In genomic region chr7:29042893-29043292, GRCh38 we compare ENCODE assay signal across 17 cellular contexts.
"Had no signal": no experiment of that assay in that cellular context is flagged by ENCODE, and none has a peak within 500 bp of the region (broad histone marks: within the 10 kb centered on the region; RNA-seq: fewer than 3 reads in every experiment).

No MANE protein-coding gene starts in this region.

- DNase-seq: activated CD4-positive, alpha-beta memory T cell treated with anti-CD3 and anti-CD28 coated beads, Interleukin-2, amount 10 ng/mL, durations not matched to agents 7 days and 5 days; activated CD4-positive, alpha-beta T cell treated with anti-CD3 and anti-CD28 coated beads for 48 hours; activated CD4-positive, CD25-positive, alpha-beta regulatory T cell; activated CD8-positive, alpha-beta memory T cell treated with anti-CD3 and anti-CD28 coated beads, Interleukin-2, amount 10 ng/mL, durations not matched to agents 7 days and 5 days; dorsolateral prefrontal cortex; foreskin keratinocyte; glutamatergic neuron; hippocampal formation; naive B cell; right lobe of liver; stimulated activated CD4-positive, alpha-beta T cell treated with anti-CD3 and anti-CD28 coated beads, Interleukin-4, amount 100 ng/mL, for 4 hours had no signal

- H3K4me3 Mint-ChIP-seq: activated CD4-positive, alpha-beta memory T cell treated with anti-CD3 and anti-CD28 coated beads, Interleukin-2, amount 10 ng/mL, durations not matched to agents 7 days and 5 days; activated CD8-positive, alpha-beta memory T cell treated with anti-CD3 and anti-CD28 coated beads, Interleukin-2, amount 10 ng/mL, durations not matched to agents 7 days and 5 days; activated naive CD8-positive, alpha-beta T cell; naive B cell; stimulated activated memory B cell treated with anti-CD40 and anti-IgM and Interleukin-4, amounts not matched to agents 10 μg/mL and 1 μg/mL and 100 μg/mL, for 72 hours; T-helper 2 cell treated with Interferon-gamma antibody and Interleukin-4, amounts not matched to agents 5 μg/mL and 100 μg/mL, for 36 hours had no signal

- H3K4me1 ChIP-seq: foreskin keratinocyte, right lobe of liver had no signal

- H3K36me3 ChIP-seq: right lobe of liver had no signal

- H3K27me3 ChIP-seq: right lobe of liver had no signal

- H3K27ac ChIP-seq: dorsolateral prefrontal cortex, epithelial cell of prostate, foreskin keratinocyte, right lobe of liver had no signal

- H3K4me3 ChIP-seq: dorsolateral prefrontal cortex, lung, right lobe of liver had no signal

- ATAC-seq: activated CD8-positive, alpha-beta memory T cell treated with anti-CD3 and anti-CD28 coated beads, Interleukin-2, amount 10 ng/mL, durations not matched to agents 7 days and 5 days; foreskin keratinocyte; left lobe of liver; right lobe of liver; stimulated activated memory B cell treated with anti-CD40 and anti-IgM and Interleukin-4, amounts not matched to agents 10 μg/mL and 1 μg/mL and 100 μg/mL, for 72 hours had no signal

- H3K9me3 ChIP-seq: right lobe of liver had no signal

- H3K4me1 Mint-ChIP-seq: naive B cell; stimulated activated memory B cell treated with anti-CD40 and anti-IgM and Interleukin-4, amounts not matched to agents 10 μg/mL and 1 μg/mL and 100 μg/mL, for 72 hours had no signal

- H3K36me3 Mint-ChIP-seq: activated CD8-positive, alpha-beta memory T cell treated with anti-CD3 and anti-CD28 coated beads, Interleukin-2, amount 10 ng/mL, durations not matched to agents 7 days and 5 days; activated naive CD8-positive, alpha-beta T cell; naive B cell; stimulated activated memory B cell treated with anti-CD40 and anti-IgM and Interleukin-4, amounts not matched to agents 10 μg/mL and 1 μg/mL and 100 μg/mL, for 72 hours had no signal

- H3K9me3 Mint-ChIP-seq: stimulated activated memory B cell treated with anti-CD40 and anti-IgM and Interleukin-4, amounts not matched to agents 10 μg/mL and 1 μg/mL and 100 μg/mL, for 72 hours; T-helper 2 cell treated with Interferon-gamma antibody and Interleukin-4, amounts not matched to agents 5 μg/mL and 100 μg/mL, for 36 hours had no signal

- H3K27ac Mint-ChIP-seq: activated CD4-positive, alpha-beta memory T cell treated with anti-CD3 and anti-CD28 coated beads, Interleukin-2, amount 10 ng/mL, durations not matched to agents 7 days and 5 days; activated CD8-positive, alpha-beta memory T cell treated with anti-CD3 and anti-CD28 coated beads, Interleukin-2, amount 10 ng/mL, durations not matched to agents 7 days and 5 days; activated naive CD8-positive, alpha-beta T cell; naive B cell; stimulated activated memory B cell treated with anti-CD40 and anti-IgM and Interleukin-4, amounts not matched to agents 10 μg/mL and 1 μg/mL and 100 μg/mL, for 72 hours; T-helper 2 cell treated with Interferon-gamma antibody and Interleukin-4, amounts not matched to agents 5 μg/mL and 100 μg/mL, for 36 hours had no signal
